Comparison of ENCODE assay signal across 24 cellular contexts in genomic region chr18:27735117-27735516, GRCh38.
DNase-seq lines count a peak whose midpoint lies in the region; FAIRE-seq and TF ChIP-seq lines count a peak whose summit lies in the region.
"Had no signal": no experiment of that assay in that cellular context is flagged by ENCODE, and none has a peak within 500 bp of the region (broad histone marks: within the 10 kb centered on the region; RNA-seq: fewer than 3 reads in every experiment).

No MANE protein-coding gene starts in this region.

- no peaks in the 10 kb centered on the region for H3K36me3 ChIP-seq in H1 (ENCODE audit: control insufficient read depth in 2 of 4, insufficient read depth in 4 of 4, low read length in 3 of 4)
- H3K36me3 ChIP-seq: BLaER1, MG63 had no signal

- H4K5ac ChIP-seq in H1 (ENCODE audit: insufficient read length, low read depth, low read length): no peak overlapping the region

- no peak overlapping the region for H3K4ac ChIP-seq in H1 (replicated peaks; ENCODE audit: insufficient read length, low read depth, low read length)

- CTCF ChIA-PET in H1 (lab: Charles Lee; ENCODE audit: partially characterized antibody): interaction anchor here (0.6 to 1.4 kb wide), 3 partner anchors 10 to 720 kb away, joined by 3 to 6 read pairs (median 4); no protein-coding TSS in a partner anchor

- no peak overlapping the region for H4K8ac ChIP-seq in H1 (ENCODE audit: extremely low read depth, insufficient read depth, low read length)

- H3K4me2 ChIP-seq in H1 (ENCODE audit: insufficient read depth in 1 of 2, low read depth in 2 of 2, low read length in 2 of 2): no peak overlapping the region
- H3K4me2 ChIP-seq: BLaER1 had no signal

- H3K18ac ChIP-seq in H1 (ENCODE audit: extremely low read depth, low read length): no peak overlapping the region

- no peak overlapping the region for H2BK15ac ChIP-seq in H1 (ENCODE audit: low read length)

- H3K4me3 ChIP-seq in H1 (ENCODE audit: extremely low read depth in 1 of 4, insufficient read depth in 2 of 4, low read depth in 3 of 4, low read length in 4 of 4): no peak overlapping the region
- H3K4me3 ChIP-seq: BLaER1, K562, MG63 had no signal

- H3K14ac ChIP-seq in H1 (ENCODE audit: insufficient read length): no peak overlapping the region

- H2BK5ac ChIP-seq in H1 (ENCODE audit: low read depth, low read length): no peak overlapping the region

- H3K23me2 ChIP-seq in H1 (ENCODE audit: low read depth, low read length): no peaks in the 10 kb centered on the region

- POLR2A ChIA-PET in H1 (lab: Charles Lee; ENCODE audit: partially characterized antibody): no interaction called here

- intact Hi-C loops in posterior vena cava (cut with DNase I): no loop called here

- no peak overlapping the region for H2AK5ac ChIP-seq in H1 (ENCODE audit: low read depth, low read length)

- H2BK12ac ChIP-seq in H1 (ENCODE audit: low read depth, low read length): no peak overlapping the region

- FAIRE-seq in H1 (lab: Jason Lieb, UNC): no peak
- FAIRE-seq: K562, RCC 7860 had no signal

- no peak overlapping the region for H3K9ac ChIP-seq in H1 (replicated peaks in 1 of 4; ENCODE audit: extremely low read depth in 1 of 4, low read depth in 3 of 4, low read length in 3 of 4)
- H3K9ac ChIP-seq: BLaER1 had no signal

- TF ChIP-seq RAD21 in H1 (IDR thresholded peaks at IDR 0.05 in 1 of 2, conservative IDR thresholded peaks at IDR 0.05 in 1 of 2; ENCODE audit: low read depth in 2 of 2, low read length in 2 of 2): no peak

- no peaks in the 10 kb centered on the region for H4K20me1 ChIP-seq in H1 (replicated peaks in 1 of 2; ENCODE audit: control insufficient read depth in 1 of 2, insufficient read depth in 2 of 2, low read length in 2 of 2)
- H4K20me1 ChIP-seq: BLaER1 had no signal

- DNase-seq in DMS153 (lab: John Stamatoyannopoulos, UW) (peak; percentile 5), DMS153 treated with DMSO at 0.1 percent for 48 hours (lab: John Stamatoyannopoulos, UW; ENCODE audit: unreplicated experiment) (no peak), ELR (ENCODE audit: low read depth) (peak; percentile 35), NCI-H345 treated with DMSO at 0.1 percent for 48 hours (lab: John Stamatoyannopoulos, UW; ENCODE audit: unreplicated experiment) (peak; percentile 12), H1 (ENCODE audit: low read depth in 1 of 2, low spot score in 2 of 2) (no peak), kidney tubule cell (ENCODE audit: low spot score) (no peak), posterior vena cava (ENCODE audit: low spot score) (no peak)
- no peak for DNase-seq in stimulated activated naive CD4-positive, alpha-beta T cell (lab: John Stamatoyannopoulos, UW)
- DNase-seq: ACHN; CD4-positive, alpha-beta T cell; COR-L47; H7; HFFc6; MG63; NCI-H1417 treated with DMSO at 0.1 percent for 48 hours; NCI-H1930; NCI-H2171; NCI-H446 treated with DMSO at 0.1 percent for 48 hours; NCI-H526 treated with DMSO at 0.1 percent for 48 hours; OCI-M1 had no signal

- no peak for TF ChIP-seq POLR2A in H1 (IDR thresholded peaks at IDR 0.05; ENCODE audit: control extremely low read depth in 1 of 2, low read depth in 2 of 2, low read length in 2 of 2)

- TF ChIP-seq EP300 in H1 (IDR thresholded peaks at IDR 0.05; ENCODE audit: borderline replicate concordance in 1 of 2, low read depth in 2 of 2, low read length in 2 of 2): no peak

- no peaks in the 10 kb centered on the region for H3K4me1 ChIP-seq in H1 (replicated peaks in 1 of 4; ENCODE audit: control insufficient read depth in 3 of 4, insufficient read depth in 4 of 4, low read length in 3 of 4)
- H3K4me1 ChIP-seq: BLaER1 had no signal

- H2AFZ ChIP-seq in H1 (ENCODE audit: low read length): 0 out of 2 replicates have a peak overlapping the region, but pooled peaks have one; percentile 20

- no peaks in the 10 kb centered on the region for H3K27me3 ChIP-seq in H1 (replicated peaks in 1 of 4; ENCODE audit: control insufficient read depth in 3 of 4, extremely low read depth in 1 of 4, insufficient read depth in 3 of 4, low read length in 3 of 4)
- H3K27me3 ChIP-seq: BLaER1, MG63 had no signal

- H2BK120ac ChIP-seq in H1 (replicated peaks; ENCODE audit: low read depth, low read length): no peak overlapping the region

- no peak for TF ChIP-seq CTCF in H1 (IDR thresholded peaks at IDR 0.05; ENCODE audit: control extremely low read depth in 1 of 3, insufficient read depth in 1 of 3, low read depth in 1 of 3, low read length in 3 of 3)

- no peaks in the 10 kb centered on the region for H3K79me2 ChIP-seq in H1 (ENCODE audit: control insufficient read depth in 1 of 2, insufficient read depth in 2 of 2, low read length in 2 of 2)

- no peak overlapping the region for H3K27ac ChIP-seq in H1 (ENCODE audit: low read depth, low read length)
- H3K27ac ChIP-seq: 22Rv1, BLaER1 had no signal

- no peak overlapping the region for H3K23ac ChIP-seq in H1 (ENCODE audit: insufficient read length)

- no peak overlapping the region for H4K91ac ChIP-seq in H1 (replicated peaks; ENCODE audit: insufficient read length, low read length)

- no peak overlapping the region for H2BK20ac ChIP-seq in H1 (ENCODE audit: low read length)

- H3K79me1 ChIP-seq in H1 (ENCODE audit: low read depth, low read length): no peaks in the 10 kb centered on the region

- no peak overlapping the region for H3K56ac ChIP-seq in H1 (replicated peaks; ENCODE audit: insufficient read length, low read depth, low read length)

- WGBS in H1 (ENCODE audit: extremely low coverage in 1 of 2, insufficient coverage in 1 of 2, insufficient read length in 1 of 2, insufficient replicate concordance in 2 of 2, low coverage in 1 of 2, low lambda C conversion rate in 2 of 2, missing lambda C conversion rate in 1 of 2), 2 experiments: 80% methylated on average over 1 of the region's 1 CpG; no CpG with 5 or more reads in 1 of the 2 experiments

- H3K9me3 ChIP-seq in H1 (ENCODE audit: insufficient read depth in 2 of 2, low read depth in 1 of 2, low read length in 1 of 2): no peaks in the 10 kb centered on the region

TF ChIP-seq in H1, 55 proteins besides CTCF, POLR2A, EP300 and RAD21:
- TF ChIP-seq PHF8 (conservative IDR thresholded peaks at IDR 0.05; ENCODE audit: low read depth, low read length): no peak

Comparison
In these comparisons a context has a peak if more than half of its experiments do, and no peak if none do; other contexts are left out.
1. DNase-seq: peak in DMS153 (single experiment), ELR (single experiment) and NCI-H345 treated with DMSO at 0.1 percent for 48 hours (single experiment); none in DMS153 treated with DMSO at 0.1 percent for 48 hours (single experiment), H1 (0 of 2), kidney tubule cell (single experiment), posterior vena cava (single experiment) and stimulated activated naive CD4-positive, alpha-beta T cell (0 of 6).